In genomic region chr17:7203391-7203790, GRCh38 we compare ENCODE assay signal across 1 cellular context.
TF ChIP-seq lines count a peak whose summit lies in the region.

No MANE protein-coding gene starts in this region.

TF ChIP-seq in IMR-90, 13 proteins besides CTCF, POLR2A, EP300 and RAD21 (continued from another document):
- TF ChIP-seq USF2 (IDR thresholded peaks at IDR 0.05; ENCODE audit: low read depth, low read length) (no peak), MXI1 (IDR thresholded peaks at IDR 0.05; ENCODE audit: borderline replicate concordance, low read depth, low read length) (no peak), RCOR1 (IDR thresholded peaks at IDR 0.05; ENCODE audit: insufficient replicate concordance, low read length) (no peak), BHLHE40 (IDR thresholded peaks at IDR 0.05; ENCODE audit: low read depth, low read length) (no peak), RFX5 (IDR thresholded peaks at IDR 0.05; ENCODE audit: low read depth, low read length) (no peak), ELK1 (IDR thresholded peaks at IDR 0.05; ENCODE audit: borderline replicate concordance, low read depth, low read length) (no peak), MAZ (IDR thresholded peaks at IDR 0.05; ENCODE audit: borderline replicate concordance, low read depth, low read length) (no peak), MAFK (IDR thresholded peaks at IDR 0.05; ENCODE audit: low read depth, low read length) (no peak), FOS (IDR thresholded peaks at IDR 0.05; ENCODE audit: low read depth, low read length) (no peak), SMC3 (IDR thresholded peaks at IDR 0.05; ENCODE audit: low read depth, low read length) (no peak), CHD1 (IDR thresholded peaks at IDR 0.05; ENCODE audit: low read depth, low read length) (no peak), NFE2L2 (IDR thresholded peaks at IDR 0.05; ENCODE audit: low read depth, low read length) (no peak)
